In the genomic region with DNA sequence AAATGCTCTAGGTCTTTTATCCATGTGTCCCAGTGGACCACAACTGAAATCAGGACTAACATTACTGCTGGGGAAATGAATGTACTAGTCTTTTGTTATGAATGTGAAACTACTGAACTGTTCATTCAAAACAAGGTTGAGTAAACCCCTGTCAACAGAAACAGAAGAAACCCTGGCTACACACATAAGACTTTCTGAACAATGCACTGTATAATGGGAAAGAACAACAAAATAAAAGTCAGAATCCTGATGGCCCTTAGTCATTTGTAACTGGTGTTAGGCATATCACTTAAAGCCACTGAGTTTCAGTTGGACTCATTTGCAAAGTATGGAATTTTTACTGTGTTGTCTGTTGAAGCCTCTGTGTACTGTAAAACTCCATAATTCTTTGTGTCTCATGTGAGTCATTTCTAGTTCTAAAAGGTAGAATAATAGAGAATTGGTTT, we compare ENCODE assay signal across 11 cellular contexts.
DNase-seq lines count a peak whose midpoint lies in the region; ATAC-seq and TF ChIP-seq lines count a peak whose summit lies in the region.
"Had no signal": no experiment of that assay in that cellular context is flagged by ENCODE, and none has a peak within 500 bp of the region (broad histone marks: within the 10 kb centered on the region; RNA-seq: fewer than 3 reads in every experiment).

No MANE protein-coding gene starts in this region.

- TF ChIP-seq CTCF in fibroblast of pulmonary artery (IDR thresholded peaks at IDR 0.05; ENCODE audit: low read length, missing control alignments) (no peak), prostate gland (IDR thresholded peaks at IDR 0.05) (no peak), colonic mucosa (IDR thresholded peaks at IDR 0.05) (no peak)

- H3K4me3 ChIP-seq in fibroblast of pulmonary artery (replicated peaks; ENCODE audit: low read depth, low read length): no peak overlapping the region
- no peak overlapping the region for H3K4me3 ChIP-seq in prostate gland
- H3K4me3 ChIP-seq in colonic mucosa: no peak overlapping the region

- peak; percentile 89 for ATAC-seq in GM18505 (IDR thresholded peaks at IDR 0.05; ENCODE audit: unreplicated experiment)
- ATAC-seq in GM21526 (IDR thresholded peaks at IDR 0.05; ENCODE audit: low FRiP score, unreplicated experiment): peak; percentile 76
- ATAC-seq in HG03520 (IDR thresholded peaks at IDR 0.05; ENCODE audit: unreplicated experiment): peak; percentile 86

- CTCF ChIA-PET in activated CD4-positive, alpha-beta T cell treated with anti-CD3 and anti-CD28 coated beads, Interleukin-2, amount 10 ng/mL, durations not matched to agents 7 days and 5 days (lab: Charles Lee): no interaction called here

- no peaks in the 10 kb centered on the region for H3K9me3 Mint-ChIP-seq in activated CD4-positive, alpha-beta T cell treated with anti-CD3 and anti-CD28 coated beads, Interleukin-2, amount 10 ng/mL, durations not matched to agents 7 days and 5 days

- H3K9me3 ChIP-seq in prostate gland (no peaks in the 10 kb centered on the region), colonic mucosa (no peaks in the 10 kb centered on the region)

- H3K36me3 ChIP-seq in prostate gland: no peaks in the 10 kb centered on the region
- no peaks in the 10 kb centered on the region for H3K36me3 ChIP-seq in colonic mucosa

- H3K36me3 Mint-ChIP-seq in activated CD4-positive, alpha-beta T cell treated with anti-CD3 and anti-CD28 coated beads, Interleukin-2, amount 10 ng/mL, durations not matched to agents 7 days and 5 days (ENCODE audit: low read depth): peaks cover 50% of the 10 kb centered on the region

- H3K27ac ChIP-seq in prostate gland (no peak overlapping the region), colonic mucosa (no peak overlapping the region)
- H3K27ac ChIP-seq: HL-60, VCaP had no signal

- POLR2A ChIA-PET in activated CD4-positive, alpha-beta T cell treated with anti-CD3 and anti-CD28 coated beads, Interleukin-2, amount 10 ng/mL, durations not matched to agents 7 days and 5 days (lab: Charles Lee): no interaction called here

- H3K9ac ChIP-seq in colonic mucosa (ENCODE audit: low read depth in 2 of 2, low read length in 2 of 2): no peak overlapping the region

- no peaks in the 10 kb centered on the region for H3K27me3 Mint-ChIP-seq in activated CD4-positive, alpha-beta T cell treated with anti-CD3 and anti-CD28 coated beads, Interleukin-2, amount 10 ng/mL, durations not matched to agents 7 days and 5 days

- no peak for TF ChIP-seq POLR2A in GM18505 (IDR thresholded peaks at IDR 0.05; ENCODE audit: borderline replicate concordance, extremely low read depth, insufficient read depth, insufficient read length)
- no peak for TF ChIP-seq POLR2A in prostate gland (IDR thresholded peaks at IDR 0.05)

- peak; percentile 53 for DNase-seq in fibroblast of pulmonary artery (ENCODE audit: low read depth)
- no peak for DNase-seq in prostate gland (ENCODE audit: low spot score)
- no peak for DNase-seq in RPMI8226
- DNase-seq in activated CD4-positive, alpha-beta T cell treated with anti-CD3 and anti-CD28 coated beads, Interleukin-2, amount 10 ng/mL, durations not matched to agents 7 days and 5 days: no peak
- DNase-seq in colonic mucosa: no peak
- DNase-seq: stimulated activated CD4-positive, alpha-beta T cell treated with anti-CD3 and anti-CD28 coated beads, Interleukin-1b, Interleukin-23, amount 100 ng/mL, for 48 hours had no signal

- no peaks in the 10 kb centered on the region for H3K27me3 ChIP-seq in prostate gland (replicated peaks; ENCODE audit: insufficient read depth)
- H3K27me3 ChIP-seq in colonic mucosa: no peaks in the 10 kb centered on the region

- H3K4me1 ChIP-seq in prostate gland (replicated peaks): no peaks in the 10 kb centered on the region
- H3K4me1 ChIP-seq in colonic mucosa: no peaks in the 10 kb centered on the region

- no peak overlapping the region for H3K4me3 Mint-ChIP-seq in activated CD4-positive, alpha-beta T cell treated with anti-CD3 and anti-CD28 coated beads, Interleukin-2, amount 10 ng/mL, durations not matched to agents 7 days and 5 days

- intact Hi-C loops in prostate gland (cut with DNase I) (no loop called here), colonic mucosa (cut with DNase I) (no loop called here)

- H3K27ac Mint-ChIP-seq in activated CD4-positive, alpha-beta T cell treated with anti-CD3 and anti-CD28 coated beads, Interleukin-2, amount 10 ng/mL, durations not matched to agents 7 days and 5 days: no peak overlapping the region

- peaks cover 34% of the 10 kb centered on the region for H3K4me1 Mint-ChIP-seq in activated CD4-positive, alpha-beta T cell treated with anti-CD3 and anti-CD28 coated beads, Interleukin-2, amount 10 ng/mL, durations not matched to agents 7 days and 5 days
